ENCODE assay signal across 17 cellular contexts in the genomic region with DNA sequence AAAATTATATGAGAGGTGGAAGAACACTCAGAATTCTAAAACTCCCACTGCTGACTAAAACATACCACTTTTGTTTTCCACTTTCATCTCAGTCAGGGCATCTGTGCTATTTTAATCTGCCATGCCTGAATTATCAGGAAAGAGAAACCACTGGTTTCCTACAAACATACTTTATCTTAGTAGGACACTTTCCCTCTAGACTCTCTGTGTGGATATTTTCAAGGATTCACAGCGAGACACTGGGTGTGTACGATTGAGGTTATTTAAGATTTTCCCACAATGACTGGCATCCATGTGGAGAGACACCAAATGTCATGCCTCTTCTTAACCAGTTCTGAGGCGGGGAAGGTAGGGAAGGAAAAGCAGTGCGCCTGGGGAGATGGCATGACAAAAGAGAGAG.
DNase-seq lines count a peak whose midpoint lies in the region; ATAC-seq, FAIRE-seq and TF ChIP-seq lines count a peak whose summit lies in the region.
"Had no signal": no experiment of that assay in that cellular context is flagged by ENCODE, and none has a peak within 500 bp of the region (broad histone marks: within the 10 kb centered on the region; RNA-seq: fewer than 3 reads in every experiment).

No MANE protein-coding gene starts in this region.

- H4K20me1 ChIP-seq in BLaER1 (no peaks in the 10 kb centered on the region), GM23338 (replicated peaks; ENCODE audit: insufficient read depth) (no peaks in the 10 kb centered on the region)

- H3K36me3 ChIP-seq in BLaER1, result no peaks in the 10 kb centered on the region
- H3K36me3 ChIP-seq in GM23338 (ENCODE audit: insufficient read depth), result no peaks in the 10 kb centered on the region
- H3K36me3 ChIP-seq in gastrocnemius medialis, result no peaks in the 10 kb centered on the region
- no peaks in the 10 kb centered on the region for H3K36me3 ChIP-seq in small intestine (ENCODE audit: control insufficient read depth in 2 of 2, insufficient read depth in 2 of 2, low read length in 2 of 2)

- peaks cover 27% of the 10 kb centered on the region for H3K4me1 ChIP-seq in BLaER1
- peaks cover 6% of the 10 kb centered on the region; the same call in 1 of the 2 replicates for H3K4me1 ChIP-seq in GM23338 (ENCODE audit: insufficient read depth)
- no peaks in the 10 kb centered on the region for H3K4me1 ChIP-seq in gastrocnemius medialis
- no peaks in the 10 kb centered on the region for H3K4me1 ChIP-seq in small intestine (ENCODE audit: control insufficient read depth in 2 of 2, insufficient read depth in 1 of 2, low read depth in 1 of 2, low read length in 1 of 2)

- peak overlapping the region; percentile 68 for H3K4me2 ChIP-seq in BLaER1
- H3K4me2 ChIP-seq in GM23338, result no peak overlapping the region

- H3K4me1 Mint-ChIP-seq in GM23338 (peaks cover 16% of the 10 kb centered on the region), mesothelial cell of epicardium (peaks cover 30% of the 10 kb centered on the region)
- no peaks in the 10 kb centered on the region for H3K4me1 Mint-ChIP-seq in activated T-helper 17 cell treated with anti-CD3 and anti-CD28 coated beads, Interleukin-2, amount 50 U/mL, for 72 hours
- H3K4me1 Mint-ChIP-seq: CD4-positive, CD25-positive, alpha-beta regulatory T cell had no signal

- no peak for FAIRE-seq in small intestine (lab: Jason Lieb, UNC)
- FAIRE-seq: GM12892 had no signal

- no peak for TF ChIP-seq POLR2A in gastrocnemius medialis (IDR thresholded peaks at IDR 0.05)

- H2AFZ ChIP-seq in GM23338, result no peak overlapping the region; the same call in 1 of the 2 replicates

- no peaks in the 10 kb centered on the region for H3K36me3 Mint-ChIP-seq in GM23338 (ENCODE audit: low read depth)
- no peaks in the 10 kb centered on the region for H3K36me3 Mint-ChIP-seq in activated T-helper 17 cell treated with anti-CD3 and anti-CD28 coated beads, Interleukin-2, amount 50 U/mL, for 72 hours (ENCODE audit: low read depth)
- no peaks in the 10 kb centered on the region for H3K36me3 Mint-ChIP-seq in mesothelial cell of epicardium
- H3K36me3 Mint-ChIP-seq: CD4-positive, CD25-positive, alpha-beta regulatory T cell had no signal

- H3K4me3 Mint-ChIP-seq in GM23338 (no peak overlapping the region), mesothelial cell of epicardium (no peak overlapping the region)
- H3K4me3 Mint-ChIP-seq in activated T-helper 17 cell treated with anti-CD3 and anti-CD28 coated beads, Interleukin-2, amount 50 U/mL, for 72 hours, result no peak overlapping the region
- H3K4me3 Mint-ChIP-seq: CD4-positive, CD25-positive, alpha-beta regulatory T cell had no signal

- H3K79me2 ChIP-seq in GM23338 (replicated peaks; ENCODE audit: insufficient read depth), result no peaks in the 10 kb centered on the region

- H3K9me2 ChIP-seq in GM23338 (ENCODE audit: insufficient read depth), result no peaks in the 10 kb centered on the region; the same call in 1 of the 2 replicates

- H3K9ac ChIP-seq in BLaER1, result no peak overlapping the region

- H3K27ac Mint-ChIP-seq in GM23338 (no peak overlapping the region), mesothelial cell of epicardium (peak overlapping the region; percentile 89)
- H3K27ac Mint-ChIP-seq in activated T-helper 17 cell treated with anti-CD3 and anti-CD28 coated beads, Interleukin-2, amount 50 U/mL, for 72 hours, result no peak overlapping the region
- H3K27ac Mint-ChIP-seq: CD4-positive, CD25-positive, alpha-beta regulatory T cell had no signal

- 77 to 87% (median 85%) methylated on average over 4 of the region's 4 CpGs for WGBS in small intestine, 3 donors

- H3K4me3 ChIP-seq in BLaER1 (no peak overlapping the region), GM23338 (no peak overlapping the region), gastrocnemius medialis (no peak overlapping the region), small intestine (ENCODE audit: low read depth in 1 of 2, low read length in 2 of 2) (no peak overlapping the region)

- H3K27me3 ChIP-seq in BLaER1 (no peaks in the 10 kb centered on the region), GM23338 (ENCODE audit: insufficient read depth) (no peaks in the 10 kb centered on the region), gastrocnemius medialis (no peaks in the 10 kb centered on the region), small intestine (ENCODE audit: control insufficient read depth in 2 of 2, insufficient read depth in 2 of 2, low read length in 2 of 2) (no peaks in the 10 kb centered on the region)

- H3K27me3 Mint-ChIP-seq in GM23338 (ENCODE audit: insufficient read depth, low read depth, poor library complexity) (no peaks in the 10 kb centered on the region), mesothelial cell of epicardium (ENCODE audit: low read depth) (peaks cover 8% of the 10 kb centered on the region)
- H3K27me3 Mint-ChIP-seq in activated T-helper 17 cell treated with anti-CD3 and anti-CD28 coated beads, Interleukin-2, amount 50 U/mL, for 72 hours, result peaks cover 24% of the 10 kb centered on the region

- DNase-seq in GM23338 (ENCODE audit: low spot score) (no peak), mesothelial cell of epicardium (ENCODE audit: low spot score in 2 of 2, unreplicated experiment in 2 of 2) (no peak), gastrocnemius medialis (no peak), NCI-H1048 (lab: John Stamatoyannopoulos, UW) (no peak), small intestine (no peak)
- DNase-seq: Calu3; CD4-positive, CD25-positive, alpha-beta regulatory T cell; DMS79; H7; NCI-H1092; NCI-H1694; NCI-H2107; PC-3 had no signal

- intact Hi-C loops in gastrocnemius medialis (cut with DNase I; ENCODE audit: low total_unique reads), result no loop called here

- in situ Hi-C loops in gastrocnemius medialis (cut with MboI; ENCODE audit: low sequenced_read_pairs in 4 of 4), result no loop called here

- H3F3A ChIP-seq in GM23338 (replicated peaks; ENCODE audit: low read depth), result no peaks in the 10 kb centered on the region

- no peaks in the 10 kb centered on the region for H3K9me3 ChIP-seq in BLaER1
- no peaks in the 10 kb centered on the region for H3K9me3 ChIP-seq in gastrocnemius medialis
- H3K9me3 ChIP-seq in small intestine (ENCODE audit: control insufficient read depth, low read depth), result no peaks in the 10 kb centered on the region

- ATAC-seq in GM23338 (peak; percentile 39; the same call in 1 of the 3 replicates), gastrocnemius medialis (no peak), HG03342 (IDR thresholded peaks at IDR 0.05; ENCODE audit: unreplicated experiment) (no peak)
- ATAC-seq in activated T-helper 17 cell treated with anti-CD3 and anti-CD28 coated beads, Interleukin-2, amount 50 U/mL, for 72 hours (replicated peaks), result peak; percentile 24
- ATAC-seq: PC-3 had no signal

- H3K9me3 Mint-ChIP-seq in GM23338, result no peaks in the 10 kb centered on the region
- H3K9me3 Mint-ChIP-seq in activated T-helper 17 cell treated with anti-CD3 and anti-CD28 coated beads, Interleukin-2, amount 50 U/mL, for 72 hours, result no peaks in the 10 kb centered on the region
- H3K9me3 Mint-ChIP-seq in mesothelial cell of epicardium, result no peaks in the 10 kb centered on the region

- 0 out of 2 replicates have a peak overlapping the region, but pooled peaks have one; percentile 12 for H3K27ac ChIP-seq in BLaER1
- no peak overlapping the region for H3K27ac ChIP-seq in GM23338 (ENCODE audit: low read depth)
- no peak overlapping the region for H3K27ac ChIP-seq in gastrocnemius medialis
- no peak overlapping the region for H3K27ac ChIP-seq in small intestine (ENCODE audit: low read depth in 1 of 2, low read length in 1 of 2)

- TF ChIP-seq CTCF in GM23338 (conservative IDR thresholded peaks at IDR 0.05; ENCODE audit: low read depth in 2 of 2), result no peak
- no peak for TF ChIP-seq CTCF in mesothelial cell of epicardium (IDR thresholded peaks at IDR 0.05; ENCODE audit: unreplicated experiment)
- no peak for TF ChIP-seq CTCF in gastrocnemius medialis (IDR thresholded peaks at IDR 0.05 in 4 of 5, conservative IDR thresholded peaks at IDR 0.05 in 1 of 5)

TF ChIP-seq in GM23338, 12 proteins besides CTCF, POLR2A, EP300 and RAD21 (continues in another document):
- TF ChIP-seq, protein P1, sequence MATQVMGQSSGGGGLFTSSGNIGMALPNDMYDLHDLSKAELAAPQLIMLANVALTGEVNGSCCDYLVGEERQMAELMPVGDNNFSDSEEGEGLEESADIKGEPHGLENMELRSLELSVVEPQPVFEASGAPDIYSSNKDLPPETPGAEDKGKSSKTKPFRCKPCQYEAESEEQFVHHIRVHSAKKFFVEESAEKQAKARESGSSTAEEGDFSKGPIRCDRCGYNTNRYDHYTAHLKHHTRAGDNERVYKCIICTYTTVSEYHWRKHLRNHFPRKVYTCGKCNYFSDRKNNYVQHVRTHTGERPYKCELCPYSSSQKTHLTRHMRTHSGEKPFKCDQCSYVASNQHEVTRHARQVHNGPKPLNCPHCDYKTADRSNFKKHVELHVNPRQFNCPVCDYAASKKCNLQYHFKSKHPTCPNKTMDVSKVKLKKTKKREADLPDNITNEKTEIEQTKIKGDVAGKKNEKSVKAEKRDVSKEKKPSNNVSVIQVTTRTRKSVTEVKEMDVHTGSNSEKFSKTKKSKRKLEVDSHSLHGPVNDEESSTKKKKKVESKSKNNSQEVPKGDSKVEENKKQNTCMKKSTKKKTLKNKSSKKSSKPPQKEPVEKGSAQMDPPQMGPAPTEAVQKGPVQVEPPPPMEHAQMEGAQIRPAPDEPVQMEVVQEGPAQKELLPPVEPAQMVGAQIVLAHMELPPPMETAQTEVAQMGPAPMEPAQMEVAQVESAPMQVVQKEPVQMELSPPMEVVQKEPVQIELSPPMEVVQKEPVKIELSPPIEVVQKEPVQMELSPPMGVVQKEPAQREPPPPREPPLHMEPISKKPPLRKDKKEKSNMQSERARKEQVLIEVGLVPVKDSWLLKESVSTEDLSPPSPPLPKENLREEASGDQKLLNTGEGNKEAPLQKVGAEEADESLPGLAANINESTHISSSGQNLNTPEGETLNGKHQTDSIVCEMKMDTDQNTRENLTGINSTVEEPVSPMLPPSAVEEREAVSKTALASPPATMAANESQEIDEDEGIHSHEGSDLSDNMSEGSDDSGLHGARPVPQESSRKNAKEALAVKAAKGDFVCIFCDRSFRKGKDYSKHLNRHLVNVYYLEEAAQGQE (IDR thresholded peaks at IDR 0.05; ENCODE audit: unreplicated experiment), result no peak
- TF ChIP-seq, protein P2, sequence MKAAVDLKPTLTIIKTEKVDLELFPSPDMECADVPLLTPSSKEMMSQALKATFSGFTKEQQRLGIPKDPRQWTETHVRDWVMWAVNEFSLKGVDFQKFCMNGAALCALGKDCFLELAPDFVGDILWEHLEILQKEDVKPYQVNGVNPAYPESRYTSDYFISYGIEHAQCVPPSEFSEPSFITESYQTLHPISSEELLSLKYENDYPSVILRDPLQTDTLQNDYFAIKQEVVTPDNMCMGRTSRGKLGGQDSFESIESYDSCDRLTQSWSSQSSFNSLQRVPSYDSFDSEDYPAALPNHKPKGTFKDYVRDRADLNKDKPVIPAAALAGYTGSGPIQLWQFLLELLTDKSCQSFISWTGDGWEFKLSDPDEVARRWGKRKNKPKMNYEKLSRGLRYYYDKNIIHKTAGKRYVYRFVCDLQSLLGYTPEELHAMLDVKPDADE (IDR thresholded peaks at IDR 0.05), result no peak
- TF ChIP-seq POLR2AphosphoS5 (IDR thresholded peaks at IDR 0.05; ENCODE audit: low read depth) (no peak), EZH2 (IDR thresholded peaks at IDR 0.05; ENCODE audit: low read depth, unreplicated experiment) (no peak)

Comparison
In these comparisons a context has a peak if more than half of its experiments do, and no peak if none do; other contexts are left out.
1. ATAC-seq: peak in GM23338 (single experiment) and activated T-helper 17 cell treated with anti-CD3 and anti-CD28 coated beads, Interleukin-2, amount 50 U/mL, for 72 hours (single experiment); none in gastrocnemius medialis (0 of 2) and HG03342 (single experiment).